Comparison of ENCODE assay signal across 8 cellular contexts in genomic region chr1:248824701-248825100, GRCh38. TPM values are rescaled to one million over a fixed set of nuclear protein-coding genes. Genes with fewer than 3 reads are reported as not detected.
DNase-seq lines count a peak whose midpoint lies in the region; ATAC-seq, FAIRE-seq and TF ChIP-seq lines count a peak whose summit lies in the region.

No MANE protein-coding gene starts in this region.

- H3K14ac ChIP-seq in mesenchymal stem cell (ENCODE audit: low read length in 2 of 2), result no peak overlapping the region

- 62% methylated on average over 3 of the region's 3 CpGs for WGBS in K562 (ENCODE audit: insufficient coverage, low coverage, missing lambda C conversion rate)
- 91% methylated on average over 3 of the region's 3 CpGs for WGBS in mesenchymal stem cell

- no TSS peak for BruUV-seq in K562 (replicated peaks; lab: Mats Ljungman, UMichigan)

- H3K18ac ChIP-seq in mesenchymal stem cell (ENCODE audit: low read depth in 1 of 2, low read length in 2 of 2), result no peak overlapping the region

- no peak for ATAC-seq in Right ventricle myocardium superior (ENCODE audit: poor library complexity)
- no peak for ATAC-seq in K562

- H3K4me2 ChIP-seq in K562 (ENCODE audit: insufficient read depth, low read length) (peak overlapping the region; percentile 100), mesenchymal stem cell (ENCODE audit: low read length, poor library complexity, severe bottlenecking) (peak overlapping the region; percentile 91)

- no peak overlapping the region for H3K27ac ChIP-seq in cardiac muscle cell
- H3K27ac ChIP-seq in K562 (ENCODE audit: extremely low read depth, low read depth, low read length), result peak overlapping the region; percentile 99; the same call in 2 of the 3 replicates
- H3K27ac ChIP-seq in mesenchymal stem cell (ENCODE audit: low read length, poor library complexity, severe bottlenecking), result no peak overlapping the region

- no peak overlapping the region for H4K91ac ChIP-seq in mesenchymal stem cell (ENCODE audit: low read length)

- H3K27me3 ChIP-seq in cardiac muscle cell, result no peaks in the 10 kb centered on the region
- H3K27me3 ChIP-seq in K562 (ENCODE audit: control insufficient read depth in 2 of 2, insufficient read depth in 2 of 2, low read length in 2 of 2), result no peaks in the 10 kb centered on the region
- no peaks in the 10 kb centered on the region for H3K27me3 ChIP-seq in mesenchymal stem cell (ENCODE audit: control insufficient read depth in 1 of 2, insufficient read depth in 1 of 2, low read length in 2 of 2)

- peak overlapping the region; percentile 64 for H3K4me3 ChIP-seq in cardiac muscle cell
- peak overlapping the region; percentile 90 for H3K4me3 ChIP-seq in K562
- H3K4me3 ChIP-seq in mesenchymal stem cell (ENCODE audit: insufficient read depth in 1 of 2, low read depth in 1 of 2, low read length in 2 of 2), result peak overlapping the region; percentile 82 to 94

- H3K4ac ChIP-seq in mesenchymal stem cell (ENCODE audit: low read depth in 1 of 2, low read length in 2 of 2), result peak overlapping the region in 1 of 2 experiments; percentile 13

- H3K4me1 ChIP-seq in cardiac muscle cell (ENCODE audit: low read depth) (peaks cover 8% of the 10 kb centered on the region), K562 (replicated peaks in 1 of 2; ENCODE audit: control insufficient read depth in 2 of 2, insufficient read depth in 2 of 2, low read length in 2 of 2) (peaks cover 24 to 47% of the 10 kb centered on the region in 2 experiments), mesenchymal stem cell (ENCODE audit: control insufficient read depth, insufficient read depth, low read depth, low read length) (peaks cover 32% of the 10 kb centered on the region)

- in situ Hi-C loops in K562 (cut with MboI), result no loop called here

- peaks cover 41% of the 10 kb centered on the region for H3K4me1 Mint-ChIP-seq in type B pancreatic cell (ENCODE audit: unreplicated experiment)

- peaks cover 12% of the 10 kb centered on the region for H3K36me3 Mint-ChIP-seq in type B pancreatic cell

- H3K36me3 ChIP-seq in cardiac muscle cell, result no peaks in the 10 kb centered on the region
- peaks cover 48% of the 10 kb centered on the region; the same call in 2 of the 3 replicates for H3K36me3 ChIP-seq in K562 (ENCODE audit: control insufficient read depth, insufficient read depth, low read length)
- peaks cover 28 to 42% of the 10 kb centered on the region in 2 experiments for H3K36me3 ChIP-seq in mesenchymal stem cell (ENCODE audit: control insufficient read depth in 1 of 2, insufficient read depth in 2 of 2, low read depth in 1 of 2, low read length in 2 of 2)

- H2AFZ ChIP-seq in K562 (ENCODE audit: low read depth, low read length) (no peak overlapping the region), mesenchymal stem cell (ENCODE audit: low read depth, low read length) (no peak overlapping the region)

- no peak overlapping the region for H2BK120ac ChIP-seq in mesenchymal stem cell (ENCODE audit: low read depth, low read length)

- H3K79me1 ChIP-seq in mesenchymal stem cell (replicated peaks; ENCODE audit: low read length, poor library complexity, severe bottlenecking), result peaks cover 12% of the 10 kb centered on the region

- TF ChIP-seq RAD21 in K562 (CRISPR knock-in tag; conservative IDR thresholded peaks at IDR 0.05 in 1 of 2, IDR thresholded peaks at IDR 0.05 in 1 of 2), result no peak

- DNase-seq in cardiac muscle cell (ENCODE audit: low read depth in 1 of 2, low spot score in 1 of 2) (no peak), Right ventricle myocardium superior (no peak), K562 (ENCODE audit: extremely low read depth in 1 of 4, low spot score in 3 of 4) (no peak), mesenchymal stem cell (no peak), type B pancreatic cell (ENCODE audit: extremely low spot score, unreplicated experiment) (no peak), RPMI8226 (no peak), NCI-H2107 (lab: John Stamatoyannopoulos, UW) (no peak), GM19238 (ENCODE audit: insufficient read length, low spot score) (no peak)

- H3K9ac ChIP-seq in K562 (ENCODE audit: insufficient read depth in 1 of 2, low read depth in 2 of 2, low read length in 2 of 2) (peak overlapping the region; percentile 99 to 100), mesenchymal stem cell (ENCODE audit: low read length) (peak overlapping the region; percentile 96)

- H3K9me3 Mint-ChIP-seq in type B pancreatic cell, result no peaks in the 10 kb centered on the region

- no peak overlapping the region for H4K8ac ChIP-seq in mesenchymal stem cell (ENCODE audit: low read length)

- peak overlapping the region; percentile 96 for H3K4me3 Mint-ChIP-seq in type B pancreatic cell

- H4K20me1 ChIP-seq in K562 (replicated peaks; ENCODE audit: control insufficient read depth, insufficient read depth, low read length), result no peaks in the 10 kb centered on the region; the same call in 1 of the 2 replicates

- TF ChIP-seq CTCF in cardiac muscle cell (IDR thresholded peaks at IDR 0.05; ENCODE audit: low read depth, low read length), result no peak
- TF ChIP-seq CTCF in K562 (IDR thresholded peaks at IDR 0.05 in 2 of 3, conservative IDR thresholded peaks at IDR 0.05 in 1 of 3; ENCODE audit: insufficient read depth in 2 of 3, low read depth in 1 of 3, low read length in 3 of 3), result no peak
- no peak for TF ChIP-seq CTCF in type B pancreatic cell (conservative IDR thresholded peaks at IDR 0.05)

- H2BK12ac ChIP-seq in mesenchymal stem cell (ENCODE audit: low read length in 2 of 2), result no peak overlapping the region

- H3K9me1 ChIP-seq in K562 (ENCODE audit: control insufficient read depth, insufficient read depth, low read length), result no peaks in the 10 kb centered on the region

- POLR2A ChIA-PET in K562 (lab: Yijun Ruan, JAX), result interaction anchor here (0.7 to 6.8 kb wide), 5 partner anchors 8 to 17 kb away, joined by 3 to 78 read pairs (median 3); partner anchors contain the start of gene ZNF672

- H2BK15ac ChIP-seq in mesenchymal stem cell (ENCODE audit: low read depth, poor library complexity, severe bottlenecking), result no peak overlapping the region

- TF ChIP-seq EP300 in K562 (IDR thresholded peaks at IDR 0.05; ENCODE audit: low read length), result no peak

- CTCF ChIA-PET in K562 (lab: Yijun Ruan, JAX; ENCODE audit: low intra/inter-chr PET ratio), result no interaction called here

- H3K23ac ChIP-seq in mesenchymal stem cell (ENCODE audit: low read length in 2 of 2), result no peak overlapping the region

- no peaks in the 10 kb centered on the region for H3K27me3 Mint-ChIP-seq in type B pancreatic cell

- no peak for FAIRE-seq in K562 (lab: Jason Lieb, UNC)

- H2BK5ac ChIP-seq in mesenchymal stem cell (ENCODE audit: low read depth, low read length, poor library complexity, severe bottlenecking), result no peak overlapping the region

- intact Hi-C loops in Right ventricle myocardium superior (cut with DNase I) (no loop called here), K562 (cut with micrococcal nuclease) (loop anchor here (5.0 kb wide), 1 partner anchor 967 kb away; the partner anchor contains the start of gene TRIM58)

- TF ChIP-seq POLR2A in K562 (conservative IDR thresholded peaks at IDR 0.05), result no peak

- no peak overlapping the region for H2AK5ac ChIP-seq in mesenchymal stem cell (ENCODE audit: low read length, severe bottlenecking)

- peaks cover 48% of the 10 kb centered on the region for H3K79me2 ChIP-seq in K562 (ENCODE audit: control insufficient read depth, insufficient read depth, low read length)

- peak overlapping the region; percentile 97 for H3K27ac Mint-ChIP-seq in type B pancreatic cell

- H3K9me3 ChIP-seq in cardiac muscle cell (ENCODE audit: low read depth) (no peaks in the 10 kb centered on the region), K562 (replicated peaks; ENCODE audit: control insufficient read depth, insufficient read depth, low read depth, low read length) (no peaks in the 10 kb centered on the region), mesenchymal stem cell (ENCODE audit: control insufficient read depth, low read length) (no peaks in the 10 kb centered on the region)

RNA-seq across cellular contexts. Expression of gene SH3BP5L, which starts 1.0 kb away (rescaled TPM):
- 34.8 and 39.7 TPM in 2 replicates for total RNA-seq in cardiac muscle cell
- polyA plus RNA-seq in cardiac muscle cell, result 11.0 and 14.1 TPM in 2 replicates
- 19.8 TPM for total RNA-seq in Right ventricle myocardium superior
- 51.2 and 69.6 TPM in 2 replicates for total RNA-seq in K562 (2011; cell fraction: chromatin; rRNA removed; ENCODE audit: low replicate concordance)
- 41.5 and 45.0 TPM in 2 replicates for total RNA-seq in K562 (2011; cell fraction: nucleolus; rRNA removed)
- total RNA-seq in K562 (2011; cell fraction: nucleoplasm; rRNA removed), result 64.2 and 69.8 TPM in 2 replicates
- 22.0 and 22.5 TPM in 2 replicates for total RNA-seq in K562 (2014; rRNA removed)
- total RNA-seq in K562 (2014; rRNA removed; fragmentation: Illumina TruSeq; extraction: Trizol), result 9.3 and 10.3 TPM in 2 replicates
- 15.4 and 15.8 TPM in 2 replicates for total RNA-seq in K562 (2015; rRNA removed; fragmentation: Illumina TruSeq; extraction: Trizol)
- 21.2 and 26.5 TPM in 2 replicates for total RNA-seq in K562 (2021)
- polyA plus RNA-seq in K562 (2011; rRNA removed), result 16.1 and 20.2 TPM in 2 replicates
- 23.0 and 29.3 TPM in 2 replicates for polyA plus RNA-seq in K562 (2011; cell fraction: cytosol; rRNA removed)
- 59.0 and 59.2 TPM in 2 replicates for polyA plus RNA-seq in K562 (2011; cell fraction: nucleus; rRNA removed)
- polyA plus RNA-seq in K562 (2012), result 15.5 and 18.3 TPM in 2 replicates
- polyA plus RNA-seq in K562 (2014; fragmentation: Illumina TruSeq; extraction: Trizol), result 15.7 and 20.2 TPM in 2 replicates
- polyA plus RNA-seq in K562 (2014; fragmentation: Nextera tagmentation; extraction: Ambion mirVana), result 1 to 10 TPM; 1.9 to 2.7 TPM
- 18.8 and 20.7 TPM in 2 replicates for polyA plus RNA-seq in K562 (2014; rRNA removed)
- polyA minus RNA-seq in K562 (2011; rRNA and poly(A)+ RNA removed), result 17.2 and 18.0 TPM in 2 replicates
- 9.8 and 10.9 TPM in 2 replicates for polyA minus RNA-seq in K562 (2011; cell fraction: cytosol; rRNA and poly(A)+ RNA removed)
- polyA minus RNA-seq in K562 (2011; cell fraction: nucleus; rRNA and poly(A)+ RNA removed), result 22.5 and 28.8 TPM in 2 replicates
- 9.3 TPM for polyA plus RNA-seq in mesenchymal stem cell (2013, experiment 1 of 2)
- polyA plus RNA-seq in mesenchymal stem cell (2013, experiment 2 of 2), result 9.7 TPM
- 33.4 and 33.7 TPM in 2 replicates for total RNA-seq in type B pancreatic cell (ENCODE audit: low replicate concordance)

RNA-seq across cellular contexts. Expression of gene ZNF672, which starts 13.3 kb away (rescaled TPM):
- total RNA-seq in cardiac muscle cell, result 66.3 and 72.5 TPM in 2 replicates
- polyA plus RNA-seq in cardiac muscle cell, result 56.1 and 59.2 TPM in 2 replicates
- total RNA-seq in Right ventricle myocardium superior, result 41.7 TPM
- 34.4 and 79.5 TPM in 2 replicates for total RNA-seq in K562 (2011; cell fraction: chromatin; rRNA removed; ENCODE audit: low replicate concordance)
- total RNA-seq in K562 (2011; cell fraction: nucleolus; rRNA removed), result 65.9 and 72.4 TPM in 2 replicates
- 48.4 and 53.1 TPM in 2 replicates for total RNA-seq in K562 (2011; cell fraction: nucleoplasm; rRNA removed)
- total RNA-seq in K562 (2014; rRNA removed), result 40.0 and 54.3 TPM in 2 replicates
- 11.9 and 12.3 TPM in 2 replicates for total RNA-seq in K562 (2014; rRNA removed; fragmentation: Illumina TruSeq; extraction: Trizol)
- 18.7 and 18.9 TPM in 2 replicates for total RNA-seq in K562 (2015; rRNA removed; fragmentation: Illumina TruSeq; extraction: Trizol)
- total RNA-seq in K562 (2021), result 57.9 and 61.2 TPM in 2 replicates
- 50.6 and 51.5 TPM in 2 replicates for polyA plus RNA-seq in K562 (2011; rRNA removed)
- 71.7 and 126 TPM in 2 replicates for polyA plus RNA-seq in K562 (2011; cell fraction: cytosol; rRNA removed)
- polyA plus RNA-seq in K562 (2011; cell fraction: nucleus; rRNA removed), result 54.1 and 88.1 TPM in 2 replicates
- polyA plus RNA-seq in K562 (2012), result 32.4 and 38.9 TPM in 2 replicates
- 20.3 and 24.1 TPM in 2 replicates for polyA plus RNA-seq in K562 (2014; fragmentation: Illumina TruSeq; extraction: Trizol)
- 1 to 10 TPM; 1.9 to 3.1 TPM for polyA plus RNA-seq in K562 (2014; fragmentation: Nextera tagmentation; extraction: Ambion mirVana)
- polyA plus RNA-seq in K562 (2014; rRNA removed), result 39.9 and 40.8 TPM in 2 replicates
- polyA minus RNA-seq in K562 (2011; rRNA and poly(A)+ RNA removed), result 34.0 and 51.2 TPM in 2 replicates
- 40.2 and 43.1 TPM in 2 replicates for polyA minus RNA-seq in K562 (2011; cell fraction: cytosol; rRNA and poly(A)+ RNA removed)
- polyA minus RNA-seq in K562 (2011; cell fraction: nucleus; rRNA and poly(A)+ RNA removed), result 39.4 and 43.4 TPM in 2 replicates
- polyA plus RNA-seq in mesenchymal stem cell (2013, experiment 1 of 2), result 14.5 TPM
- 14.8 TPM for polyA plus RNA-seq in mesenchymal stem cell (2013, experiment 2 of 2)
- 33.0 and 35.0 TPM in 2 replicates for total RNA-seq in type B pancreatic cell (ENCODE audit: low replicate concordance)

RNA-seq across cellular contexts. Expression of gene ZNF692, which starts 34.2 kb away (rescaled TPM):
- total RNA-seq in cardiac muscle cell, result 101 and 128 TPM in 2 replicates
- polyA plus RNA-seq in cardiac muscle cell, result 98.9 and 109 TPM in 2 replicates
- 20.4 TPM for total RNA-seq in Right ventricle myocardium superior
- 236 and 421 TPM in 2 replicates for total RNA-seq in K562 (2011; cell fraction: chromatin; rRNA removed; ENCODE audit: low replicate concordance)
- 304 and 320 TPM in 2 replicates for total RNA-seq in K562 (2011; cell fraction: nucleolus; rRNA removed)
- 263 and 277 TPM in 2 replicates for total RNA-seq in K562 (2011; cell fraction: nucleoplasm; rRNA removed)
- 55.9 and 63.3 TPM in 2 replicates for total RNA-seq in K562 (2014; rRNA removed)
- total RNA-seq in K562 (2014; rRNA removed; fragmentation: Illumina TruSeq; extraction: Trizol), result 20.5 and 27.3 TPM in 2 replicates
- 40.1 and 43.3 TPM in 2 replicates for total RNA-seq in K562 (2015; rRNA removed; fragmentation: Illumina TruSeq; extraction: Trizol)
- total RNA-seq in K562 (2021), result 62.9 and 73.7 TPM in 2 replicates
- 84.9 and 129 TPM in 2 replicates for polyA plus RNA-seq in K562 (2011; rRNA removed)
- polyA plus RNA-seq in K562 (2011; cell fraction: cytosol; rRNA removed), result 100 and 109 TPM in 2 replicates
- 1,169 and 1,324 TPM in 2 replicates for polyA plus RNA-seq in K562 (2011; cell fraction: nucleus; rRNA removed)
- 58.7 and 101 TPM in 2 replicates for polyA plus RNA-seq in K562 (2012)
- 59.9 and 69.6 TPM in 2 replicates for polyA plus RNA-seq in K562 (2014; fragmentation: Illumina TruSeq; extraction: Trizol)
- 10 to 100 TPM in 1 of 2 experiments, 1 to 10 TPM in 1; 8.4 to 10.5 TPM for polyA plus RNA-seq in K562 (2014; fragmentation: Nextera tagmentation; extraction: Ambion mirVana)
- 141 and 143 TPM in 2 replicates for polyA plus RNA-seq in K562 (2014; rRNA removed)
- polyA minus RNA-seq in K562 (2011; rRNA and poly(A)+ RNA removed), result 26.6 and 29.0 TPM in 2 replicates
- polyA minus RNA-seq in K562 (2011; cell fraction: cytosol; rRNA and poly(A)+ RNA removed), result 9.8 and 20.9 TPM in 2 replicates
- polyA minus RNA-seq in K562 (2011; cell fraction: nucleus; rRNA and poly(A)+ RNA removed), result 114 and 127 TPM in 2 replicates
- 10.4 TPM for polyA plus RNA-seq in mesenchymal stem cell (2013, experiment 1 of 2)
- polyA plus RNA-seq in mesenchymal stem cell (2013, experiment 2 of 2), result 10.5 TPM
- 55.0 and 73.0 TPM in 2 replicates for total RNA-seq in type B pancreatic cell (ENCODE audit: low replicate concordance)
